In the genomic region with DNA sequence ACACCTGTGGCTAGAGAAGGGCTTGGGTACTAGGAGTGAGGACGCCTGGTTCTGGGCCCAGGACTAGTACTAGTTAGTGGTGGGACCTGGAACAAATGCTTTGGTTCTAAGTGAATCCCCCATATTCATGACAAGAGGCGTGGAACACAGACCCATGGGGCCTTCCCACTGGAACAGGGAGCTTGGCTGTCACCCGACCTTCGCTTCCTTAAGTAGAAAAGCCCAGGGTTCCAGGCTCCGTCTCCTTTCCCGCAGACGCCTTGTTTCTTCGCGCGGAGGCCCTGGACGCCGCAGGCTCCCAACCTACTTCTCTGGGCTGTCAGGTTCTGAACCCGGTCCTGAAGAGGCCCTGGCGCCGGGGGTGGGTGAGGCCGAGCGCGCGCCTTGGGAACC, we compare ENCODE assay signal across 8 cellular contexts. TPM values are rescaled to one million over a fixed set of nuclear protein-coding genes. Genes with fewer than 3 reads are reported as not detected.
DNase-seq lines count a peak whose midpoint lies in the region; ATAC-seq, FAIRE-seq and TF ChIP-seq lines count a peak whose summit lies in the region.
"Not testable (repeated sequence)": the region's sequence is repeated elsewhere in the genome, so short reads cannot be mapped to it uniquely, and the experiment has no call there.

No MANE protein-coding gene starts in this region.

- POLR2A ChIA-PET in AG04449 (lab: Yijun Ruan, JAX) (interaction anchor here (0.7 to 1.3 kb wide), 9 partner anchors 10 to 222 kb away, joined by 3 to 5 read pairs (median 4); partner anchors contain the start of genes NQO2 and SERPINB1), OCI-LY7 (lab: Charles Lee) (interaction anchor here (1.0 kb wide), 1 partner anchor 62 kb away, joined by 3 read pairs; no protein-coding TSS in a partner anchor)

- H2AFZ ChIP-seq in OCI-LY7 (ENCODE audit: low read length), result peak overlapping the region; percentile 62; the same call in 1 of the 2 replicates
- not testable (repeated sequence) for H2AFZ ChIP-seq in hepatocyte

- BruUV-seq in OCI-LY7 (replicated peaks; lab: Mats Ljungman, UMichigan), result not testable (repeated sequence)

- intact Hi-C loops in OCI-LY7 (cut with micrococcal nuclease; ENCODE audit: unreplicated experiment); dendritic cell treated with granulocyte-macrophage colony-stimulating factor and Interleukin-4, amounts not matched to agents 40 ng/mL and 50 ng/mL, for 4 days (cut with micrococcal nuclease): not testable (repeated sequence)
- intact Hi-C loops in activated T-helper 1 cell treated with anti-CD3 and anti-CD28 coated beads, Interleukin-12 subunit alpha, Interleukin-12 subunit beta, Interleukin-2, Interleukin-4 antibody, amounts not matched to agents 30 ng/mL and 10 ng/mL and 1 ng/mL, durations not matched to agents 14 hours and 24 hours and 36 hours (cut with micrococcal nuclease), result loop anchor here (1.0 to 10.0 kb wide), 5 partner anchors 10 to 1071 kb away; partner anchors contain the start of genes BPHL and ECI2

- peaks cover 54% of the 10 kb centered on the region for H3K4me1 Mint-ChIP-seq in activated T-helper 1 cell treated with anti-CD3 and anti-CD28 coated beads, Interleukin-12 subunit alpha, Interleukin-12 subunit beta, Interleukin-2, Interleukin-4 antibody, amounts not matched to agents 30 ng/mL and 10 ng/mL and 1 ng/mL, durations not matched to agents 14 hours and 24 hours and 36 hours (ENCODE audit: low read depth)
- H3K4me1 Mint-ChIP-seq in dendritic cell treated with granulocyte-macrophage colony-stimulating factor and Interleukin-4, amounts not matched to agents 40 ng/mL and 50 ng/mL, for 4 days (ENCODE audit: low read depth), result peaks cover 32% of the 10 kb centered on the region
- peaks cover 33 to 42% of the 10 kb centered on the region in 2 donors for H3K4me1 Mint-ChIP-seq in natural killer cell treated with Interleukin-12 subunit alpha and Interleukin-12 subunit beta and Interleukin-15 and Interleukin-18, amount 100 ng/mL, for 72 hours (ENCODE audit: low read depth in 2 of 2)
- peaks cover 32% of the 10 kb centered on the region for H3K4me1 Mint-ChIP-seq in stimulated activated memory B cell treated with anti-CD40 and anti-IgM and Interleukin-4, amounts not matched to agents 10 μg/mL and 1 μg/mL and 100 μg/mL, for 72 hours

- DNase-seq in AG04449 (ENCODE audit: low read depth, low spot score); GM12892 (ENCODE audit: insufficient read length); OCI-LY7 (ENCODE audit: low spot score); activated T-helper 1 cell treated with anti-CD3 and anti-CD28 coated beads, Interleukin-12 subunit alpha, Interleukin-12 subunit beta, Interleukin-2, Interleukin-4 antibody, amounts not matched to agents 30 ng/mL and 10 ng/mL and 1 ng/mL, durations not matched to agents 14 hours and 24 hours and 36 hours (ENCODE audit: low spot score); hepatocyte (ENCODE audit: low spot score); natural killer cell treated with Interleukin-12 subunit alpha and Interleukin-12 subunit beta and Interleukin-15 and Interleukin-18, amount 100 ng/mL, for 72 hours (ENCODE audit: low spot score): not testable (repeated sequence)

- H4K20me1 ChIP-seq in OCI-LY7 (ENCODE audit: insufficient read depth, low read length); hepatocyte (ENCODE audit: insufficient read depth, poor library complexity, severe bottlenecking): not testable (repeated sequence)

- peak overlapping the region; percentile 71 for H3K27ac Mint-ChIP-seq in activated T-helper 1 cell treated with anti-CD3 and anti-CD28 coated beads, Interleukin-12 subunit alpha, Interleukin-12 subunit beta, Interleukin-2, Interleukin-4 antibody, amounts not matched to agents 30 ng/mL and 10 ng/mL and 1 ng/mL, durations not matched to agents 14 hours and 24 hours and 36 hours
- H3K27ac Mint-ChIP-seq in dendritic cell treated with granulocyte-macrophage colony-stimulating factor and Interleukin-4, amounts not matched to agents 40 ng/mL and 50 ng/mL, for 4 days, result peak overlapping the region; percentile 85
- H3K27ac Mint-ChIP-seq in natural killer cell treated with Interleukin-12 subunit alpha and Interleukin-12 subunit beta and Interleukin-15 and Interleukin-18, amount 100 ng/mL, for 72 hours, result peak overlapping the region; percentile 78 to 90
- peak overlapping the region; percentile 62 for H3K27ac Mint-ChIP-seq in stimulated activated memory B cell treated with anti-CD40 and anti-IgM and Interleukin-4, amounts not matched to agents 10 μg/mL and 1 μg/mL and 100 μg/mL, for 72 hours

- peaks cover 30% of the 10 kb centered on the region for H3K4me1 ChIP-seq in OCI-LY7 (ENCODE audit: insufficient read depth, low read length, poor library complexity, severe bottlenecking)
- H3K4me1 ChIP-seq in hepatocyte (ENCODE audit: insufficient read depth), result not testable (repeated sequence)

- H3K27me3 ChIP-seq in hepatocyte, result not testable (repeated sequence)

- CTCF ChIA-PET in AG04449 (lab: Yijun Ruan, JAX), result interaction anchor here (0.8 to 2.0 kb wide), 8 partner anchors 10 to 111 kb away, joined by 3 to 6 read pairs (median 3); no protein-coding TSS in a partner anchor
- CTCF ChIA-PET in OCI-LY7 (lab: Charles Lee; ENCODE audit: unreplicated experiment), result not testable (repeated sequence)

- H3K9me3 ChIP-seq in OCI-LY7 (ENCODE audit: low read length); hepatocyte (ENCODE audit: low read depth): not testable (repeated sequence)

- not testable (repeated sequence) for H3K79me2 ChIP-seq in OCI-LY7 (ENCODE audit: insufficient read depth, low read depth, low read length)
- peaks cover 24% of the 10 kb centered on the region for H3K79me2 ChIP-seq in hepatocyte

- not testable (repeated sequence) for H3K27me3 Mint-ChIP-seq in activated T-helper 1 cell treated with anti-CD3 and anti-CD28 coated beads, Interleukin-12 subunit alpha, Interleukin-12 subunit beta, Interleukin-2, Interleukin-4 antibody, amounts not matched to agents 30 ng/mL and 10 ng/mL and 1 ng/mL, durations not matched to agents 14 hours and 24 hours and 36 hours (ENCODE audit: insufficient read depth); dendritic cell treated with granulocyte-macrophage colony-stimulating factor and Interleukin-4, amounts not matched to agents 40 ng/mL and 50 ng/mL, for 4 days; natural killer cell treated with Interleukin-12 subunit alpha and Interleukin-12 subunit beta and Interleukin-15 and Interleukin-18, amount 100 ng/mL, for 72 hours; stimulated activated memory B cell treated with anti-CD40 and anti-IgM and Interleukin-4, amounts not matched to agents 10 μg/mL and 1 μg/mL and 100 μg/mL, for 72 hours

- H3K4me2 ChIP-seq in OCI-LY7 (ENCODE audit: low read length) (peak overlapping the region; percentile 80), hepatocyte (peak overlapping the region; percentile 87)

- H3K9me2 ChIP-seq in OCI-LY7 (ENCODE audit: insufficient read depth, low read length); hepatocyte (replicated peaks; ENCODE audit: insufficient read depth): not testable (repeated sequence)

- H3K36me3 ChIP-seq in OCI-LY7 (ENCODE audit: insufficient read depth, low read length); hepatocyte (replicated peaks; ENCODE audit: insufficient read depth, low read depth): not testable (repeated sequence)

- not testable (repeated sequence) for H3K27ac ChIP-seq in OCI-LY7 (ENCODE audit: low read depth, low read length, poor library complexity, severe bottlenecking)
- peak overlapping the region; percentile 62 for H3K27ac ChIP-seq in hepatocyte

- H3K4me3 Mint-ChIP-seq in activated T-helper 1 cell treated with anti-CD3 and anti-CD28 coated beads, Interleukin-12 subunit alpha, Interleukin-12 subunit beta, Interleukin-2, Interleukin-4 antibody, amounts not matched to agents 30 ng/mL and 10 ng/mL and 1 ng/mL, durations not matched to agents 14 hours and 24 hours and 36 hours, result peak overlapping the region; percentile 90
- H3K4me3 Mint-ChIP-seq in dendritic cell treated with granulocyte-macrophage colony-stimulating factor and Interleukin-4, amounts not matched to agents 40 ng/mL and 50 ng/mL, for 4 days, result peak overlapping the region; percentile 87
- peak overlapping the region; percentile 93 for H3K4me3 Mint-ChIP-seq in natural killer cell treated with Interleukin-12 subunit alpha and Interleukin-12 subunit beta and Interleukin-15 and Interleukin-18, amount 100 ng/mL, for 72 hours
- H3K4me3 Mint-ChIP-seq in stimulated activated memory B cell treated with anti-CD40 and anti-IgM and Interleukin-4, amounts not matched to agents 10 μg/mL and 1 μg/mL and 100 μg/mL, for 72 hours, result peak overlapping the region; percentile 85

- H3K36me3 Mint-ChIP-seq in activated T-helper 1 cell treated with anti-CD3 and anti-CD28 coated beads, Interleukin-12 subunit alpha, Interleukin-12 subunit beta, Interleukin-2, Interleukin-4 antibody, amounts not matched to agents 30 ng/mL and 10 ng/mL and 1 ng/mL, durations not matched to agents 14 hours and 24 hours and 36 hours (ENCODE audit: low read depth); natural killer cell treated with Interleukin-12 subunit alpha and Interleukin-12 subunit beta and Interleukin-15 and Interleukin-18, amount 100 ng/mL, for 72 hours; stimulated activated memory B cell treated with anti-CD40 and anti-IgM and Interleukin-4, amounts not matched to agents 10 μg/mL and 1 μg/mL and 100 μg/mL, for 72 hours: not testable (repeated sequence)
- H3K36me3 Mint-ChIP-seq in dendritic cell treated with granulocyte-macrophage colony-stimulating factor and Interleukin-4, amounts not matched to agents 40 ng/mL and 50 ng/mL, for 4 days (ENCODE audit: low read depth), result peaks cover 16% of the 10 kb centered on the region

- ATAC-seq in natural killer cell treated with Interleukin-12 subunit alpha and Interleukin-12 subunit beta and Interleukin-15 and Interleukin-18, amount 100 ng/mL, for 72 hours; stimulated activated memory B cell treated with anti-CD40 and anti-IgM and Interleukin-4, amounts not matched to agents 10 μg/mL and 1 μg/mL and 100 μg/mL, for 72 hours: not testable (repeated sequence)

- H3K4me3 ChIP-seq in AG04449 (ENCODE audit: low read depth, low read length) (peak overlapping the region; percentile 73), OCI-LY7 (ENCODE audit: low read depth, low read length, poor library complexity, severe bottlenecking) (peak overlapping the region; percentile 68)
- not testable (repeated sequence) for H3K4me3 ChIP-seq in hepatocyte

- 26% methylated on average over 16 of the region's 19 CpGs for WGBS in hepatocyte (ENCODE audit: low lambda C conversion rate, missing lambda C conversion rate)

- TF ChIP-seq POLR2A in GM12892 (IDR thresholded peaks at IDR 0.05; ENCODE audit: low read depth, low read length), result not testable (repeated sequence)

- peak; percentile 30 for FAIRE-seq in GM12892 (lab: Jason Lieb, UNC)

- not testable (repeated sequence) for H3K9me3 Mint-ChIP-seq in activated T-helper 1 cell treated with anti-CD3 and anti-CD28 coated beads, Interleukin-12 subunit alpha, Interleukin-12 subunit beta, Interleukin-2, Interleukin-4 antibody, amounts not matched to agents 30 ng/mL and 10 ng/mL and 1 ng/mL, durations not matched to agents 14 hours and 24 hours and 36 hours; dendritic cell treated with granulocyte-macrophage colony-stimulating factor and Interleukin-4, amounts not matched to agents 40 ng/mL and 50 ng/mL, for 4 days; natural killer cell treated with Interleukin-12 subunit alpha and Interleukin-12 subunit beta and Interleukin-15 and Interleukin-18, amount 100 ng/mL, for 72 hours; stimulated activated memory B cell treated with anti-CD40 and anti-IgM and Interleukin-4, amounts not matched to agents 10 μg/mL and 1 μg/mL and 100 μg/mL, for 72 hours

- TF ChIP-seq CTCF in AG04449 (IDR thresholded peaks at IDR 0.05; ENCODE audit: insufficient read depth, low read length, missing control alignments); OCI-LY7 (conservative IDR thresholded peaks at IDR 0.05; ENCODE audit: low read length); hepatocyte (IDR thresholded peaks at IDR 0.05; ENCODE audit: poor library complexity): not testable (repeated sequence)

RNA-seq across cellular contexts. Expression of gene RIPK1, which starts 5.0 kb away (rescaled TPM):
- 4.1 TPM for polyA plus RNA-seq in GM12892 (2012; ENCODE audit: missing spikeins)
- 6.1 and 7.5 TPM in 2 replicates for total RNA-seq in OCI-LY7 (2014; rRNA removed; shearing (Covaris generic))
- 8.3 and 8.4 TPM in 2 replicates for total RNA-seq in OCI-LY7 (2022)
- total RNA-seq in activated T-helper 1 cell treated with anti-CD3 and anti-CD28 coated beads, Interleukin-12 subunit alpha, Interleukin-12 subunit beta, Interleukin-2, Interleukin-4 antibody, amounts not matched to agents 30 ng/mL and 10 ng/mL and 1 ng/mL, durations not matched to agents 14 hours and 24 hours and 36 hours, result 17.1 and 19.4 TPM in 2 replicates
- total RNA-seq in hepatocyte, result 16.2 and 21.0 TPM in 2 replicates
- 14.0 and 14.6 TPM in 2 replicates for polyA plus RNA-seq in hepatocyte
- total RNA-seq in natural killer cell treated with Interleukin-12 subunit alpha and Interleukin-12 subunit beta and Interleukin-15 and Interleukin-18, amount 100 ng/mL, for 72 hours, result 10 to 100 TPM; 28.2 to 41.4 TPM

RNA-seq across cellular contexts. Expression of gene BPHL, which starts 55.2 kb away (rescaled TPM):
- polyA plus RNA-seq in GM12892 (2012; ENCODE audit: missing spikeins), result 18.2 TPM
- total RNA-seq in OCI-LY7 (2014; rRNA removed; shearing (Covaris generic)), result 9.7 and 12.3 TPM in 2 replicates
- total RNA-seq in OCI-LY7 (2022) (17.5 and 20.9 TPM in 2 replicates), hepatocyte (42.4 and 52.0 TPM in 2 replicates)
- total RNA-seq in activated T-helper 1 cell treated with anti-CD3 and anti-CD28 coated beads, Interleukin-12 subunit alpha, Interleukin-12 subunit beta, Interleukin-2, Interleukin-4 antibody, amounts not matched to agents 30 ng/mL and 10 ng/mL and 1 ng/mL, durations not matched to agents 14 hours and 24 hours and 36 hours, result 6.6 and 7.9 TPM in 2 replicates
- 61.2 and 77.0 TPM in 2 replicates for polyA plus RNA-seq in hepatocyte
- total RNA-seq in natural killer cell treated with Interleukin-12 subunit alpha and Interleukin-12 subunit beta and Interleukin-15 and Interleukin-18, amount 100 ng/mL, for 72 hours, result 1 to 10 TPM; 5.6 to 7.3 TPM
